ENCODE assay signal across 11 cellular contexts in genomic region chr6:33692078-33692759, GRCh38. TPM values are rescaled to one million over a fixed set of nuclear protein-coding genes. Genes with fewer than 3 reads are reported as not detected.
DNase-seq lines count a peak whose midpoint lies in the region; ATAC-seq and TF ChIP-seq lines count a peak whose summit lies in the region.
"Had no signal": no experiment of that assay in that cellular context is flagged by ENCODE, and none has a peak within 500 bp of the region (broad histone marks: within the 10 kb centered on the region; RNA-seq: fewer than 3 reads in every experiment).

No MANE protein-coding gene starts in this region.

- no peak overlapping the region for H3K9ac ChIP-seq in endodermal cell (ENCODE audit: extremely low read depth, low read length, poor library complexity, severe bottlenecking)

- H3K27ac Mint-ChIP-seq in CD8-positive, alpha-beta memory T cell: peak overlapping the region; percentile 94 to 100 (median 98)
- H3K27ac Mint-ChIP-seq in endodermal cell (peak overlapping the region; percentile 53), natural killer cell (peak overlapping the region; percentile 96 to 98)

- CTCF ChIA-PET in CD8-positive, alpha-beta memory T cell (lab: Charles Lee): interaction anchor here (1.1 to 1.5 kb wide), 3 partner anchors 19 to 70 kb away, joined by 3 read pairs; partner anchors contain the start of gene UQCC2

- no peak for TF ChIP-seq POLR2A in Peyer's patch (IDR thresholded peaks at IDR 0.05)

- 79 to 98% methylated on average over 5 to 12 of the region's 12 CpGs for WGBS in endodermal cell (ENCODE audit: insufficient coverage in 1 of 2, insufficient read length in 1 of 2), 2 experiments

- POLR2A ChIA-PET in CD8-positive, alpha-beta memory T cell (lab: Charles Lee): no interaction called here

- peaks cover 39% of the 10 kb centered on the region for H3K36me3 ChIP-seq in CD8-positive, alpha-beta memory T cell (ENCODE audit: insufficient read depth, low read length)
- H3K36me3 ChIP-seq in Peyer's patch: peaks cover 0 to 79% (median 0%) of the 10 kb centered on the region in 3 donors
- H3K36me3 ChIP-seq in endodermal cell (ENCODE audit: control insufficient read depth, insufficient read depth, low read length): peaks cover 37% of the 10 kb centered on the region

- intact Hi-C loops in natural killer cell (cut with micrococcal nuclease): loop anchor here (1.0 kb wide), 1 partner anchor 19 kb away; the partner anchor contains the start of gene UQCC2

- no peaks in the 10 kb centered on the region for H3K9me3 ChIP-seq in CD8-positive, alpha-beta memory T cell (ENCODE audit: low read length)
- no peaks in the 10 kb centered on the region for H3K9me3 ChIP-seq in Peyer's patch
- no peaks in the 10 kb centered on the region for H3K9me3 ChIP-seq in endodermal cell (ENCODE audit: control insufficient read depth, low read length)
- H3K9me3 ChIP-seq: transverse colon had no signal

- H3K27me3 ChIP-seq in CD8-positive, alpha-beta memory T cell (ENCODE audit: insufficient read depth, low read length, poor library complexity, severe bottlenecking): no peaks in the 10 kb centered on the region
- H3K27me3 ChIP-seq in Peyer's patch: no peaks in the 10 kb centered on the region
- H3K27me3 ChIP-seq in endodermal cell (ENCODE audit: control insufficient read depth, insufficient read depth, low read length, poor library complexity, severe bottlenecking): no peaks in the 10 kb centered on the region
- H3K27me3 ChIP-seq: transverse colon had no signal

- peak overlapping the region; percentile 13 to 63 (median 60) for H3K4me3 Mint-ChIP-seq in CD8-positive, alpha-beta memory T cell
- H3K4me3 Mint-ChIP-seq in endodermal cell: no peak overlapping the region
- H3K4me3 Mint-ChIP-seq in natural killer cell: peak overlapping the region; percentile 70

- no peak overlapping the region for H3K4me3 ChIP-seq in CD8-positive, alpha-beta memory T cell (ENCODE audit: low read length)
- H3K4me3 ChIP-seq in Peyer's patch (no peak overlapping the region), endodermal cell (ENCODE audit: low read length) (no peak overlapping the region)
- H3K4me3 ChIP-seq: transverse colon had no signal

- peaks cover 0 to 1% (median 0%) of the 10 kb centered on the region in 5 donors for H3K9me3 Mint-ChIP-seq in CD8-positive, alpha-beta memory T cell
- H3K9me3 Mint-ChIP-seq in endodermal cell (no peaks in the 10 kb centered on the region), natural killer cell (no peaks in the 10 kb centered on the region)

- H3K4me1 ChIP-seq in CD8-positive, alpha-beta memory T cell (ENCODE audit: insufficient read depth, low read length): peaks cover 57% of the 10 kb centered on the region
- H3K4me1 ChIP-seq in Peyer's patch: peaks cover 0 to 43% (median 13%) of the 10 kb centered on the region in 4 donors
- H3K4me1 ChIP-seq in endodermal cell (ENCODE audit: control insufficient read depth, insufficient read depth, low read length): peaks cover 6% of the 10 kb centered on the region

- TF ChIP-seq CTCF in Peyer's patch (IDR thresholded peaks at IDR 0.05): no peak
- TF ChIP-seq CTCF in endodermal cell (conservative IDR thresholded peaks at IDR 0.05): no peak
- TF ChIP-seq CTCF in natural killer cell (IDR thresholded peaks at IDR 0.05): no peak

- peaks cover 0 to 2% of the 10 kb centered on the region in 2 donors for H3K27me3 Mint-ChIP-seq in CD8-positive, alpha-beta memory T cell
- H3K27me3 Mint-ChIP-seq in endodermal cell (ENCODE audit: insufficient read depth) (no peaks in the 10 kb centered on the region), natural killer cell (ENCODE audit: low read depth in 2 of 2) (no peaks in the 10 kb centered on the region)

- peak overlapping the region; percentile 59 for H3K27ac ChIP-seq in CD8-positive, alpha-beta memory T cell (ENCODE audit: low read depth, low read length)
- H3K27ac ChIP-seq in Peyer's patch (peak overlapping the region; percentile 54 to 82 (median 66)), endodermal cell (ENCODE audit: low read depth, low read length) (no peak overlapping the region)

- peaks cover 50 to 62% (median 53%) of the 10 kb centered on the region in 3 donors for H3K4me1 Mint-ChIP-seq in CD8-positive, alpha-beta memory T cell
- peaks cover 15% of the 10 kb centered on the region for H3K4me1 Mint-ChIP-seq in endodermal cell
- peaks cover 27 to 28% of the 10 kb centered on the region in 2 donors for H3K4me1 Mint-ChIP-seq in natural killer cell

- H3K36me3 Mint-ChIP-seq in CD8-positive, alpha-beta memory T cell: peaks cover 10 to 89% (median 19%) of the 10 kb centered on the region in 3 donors
- H3K36me3 Mint-ChIP-seq in endodermal cell (ENCODE audit: low read depth): peaks cover 58% of the 10 kb centered on the region
- peaks cover 6% of the 10 kb centered on the region for H3K36me3 Mint-ChIP-seq in natural killer cell

- ATAC-seq in natural killer cell (no peak), HG02571 (IDR thresholded peaks at IDR 0.05; ENCODE audit: unreplicated experiment) (no peak), HG02981 (IDR thresholded peaks at IDR 0.05; ENCODE audit: unreplicated experiment) (no peak), HG03025 (IDR thresholded peaks at IDR 0.05; ENCODE audit: low FRiP score, unreplicated experiment) (no peak), esophagus mucosa (no peak)

- DNase-seq in CD8-positive, alpha-beta memory T cell: no peak
- DNase-seq in Peyer's patch (no peak), endodermal cell (peak; percentile 83), natural killer cell (no peak)
- DNase-seq: NCI-H187, SW 1271 had no signal

RNA-seq across cellular contexts. Expression of gene UQCC2, which starts 19.3 kb away (rescaled TPM):
- total RNA-seq in CD8-positive, alpha-beta memory T cell: 100 to 1,000 TPM; 150 to 157 TPM
- polyA plus RNA-seq in CD8-positive, alpha-beta memory T cell: 46.7 TPM
- 10 to 100 TPM in 1 of 4 donors, 1 to 10 TPM in 3; 4.6 to 19.6 (median 6.9) TPM for total RNA-seq in Peyer's patch
- 100 to 1,000 TPM; 120 to 174 TPM for total RNA-seq in endodermal cell
- 170 TPM for polyA plus RNA-seq in endodermal cell (2013, experiment 1 of 2)
- 163 TPM for polyA plus RNA-seq in endodermal cell (2013, experiment 2 of 2)
- 10 to 100 TPM; 15.8 to 19.6 (median 16.5) TPM for total RNA-seq in natural killer cell
- 77.6 TPM for total RNA-seq in esophagus mucosa

RNA-seq across cellular contexts. Expression of gene IP6K3, which starts 54.5 kb away (rescaled TPM):
- not detected for total RNA-seq in CD8-positive, alpha-beta memory T cell
- not detected for polyA plus RNA-seq in CD8-positive, alpha-beta memory T cell
- 1 to 10 TPM in 3 of 4 donors, under 1 TPM in 1; 0.88 to 5.8 (median 1.6) TPM for total RNA-seq in Peyer's patch
- total RNA-seq in endodermal cell: not detected
- 1.1 TPM for polyA plus RNA-seq in endodermal cell (2013, experiment 1 of 2)
- polyA plus RNA-seq in endodermal cell (2013, experiment 2 of 2): 2.3 TPM
- not detected for total RNA-seq in natural killer cell
- 0.08 TPM for total RNA-seq in esophagus mucosa
